26 cellular contexts compared by ENCODE assay signal in genomic region chr4:99540287-99540939, GRCh38. TPM values are rescaled to one million over a fixed set of nuclear protein-coding genes. Genes with fewer than 3 reads are reported as not detected.
"Had no signal": no experiment of that assay in that cellular context is flagged by ENCODE, and none has a peak within 500 bp of the region (broad histone marks: within the 10 kb centered on the region; RNA-seq: fewer than 3 reads in every experiment).

No MANE protein-coding gene starts in this region.

- ATAC-seq: activated CD4-positive, CD25-positive, alpha-beta regulatory T cell treated with anti-CD3 and anti-CD28 coated beads, Interleukin-2, amount 50 U/mL, for 24 hours; activated naive CD8-positive, alpha-beta T cell treated with anti-CD3 and anti-CD28 coated beads, Interleukin-2, amount 50 U/mL, for 24 hours; gastrocnemius medialis; heart right ventricle; mucosa of descending colon; naive thymus-derived CD4-positive, alpha-beta T cell; stimulated activated naive CD8-positive, alpha-beta T cell treated with anti-CD3 and anti-CD28 coated beads, Interleukin-15, Interleukin-2, amounts not matched to agents 100 U/mL and 50 U/mL, for 24 hours had no signal

- H3K27ac Mint-ChIP-seq: activated naive CD8-positive, alpha-beta T cell treated with anti-CD3 and anti-CD28 coated beads, Interleukin-2, amount 50 U/mL, for 24 hours; activated T-helper 1 cell treated with anti-CD3 and anti-CD28 coated beads, Interleukin-12 subunit alpha, Interleukin-12 subunit beta, Interleukin-2, Interleukin-4 antibody, amounts not matched to agents 30 ng/mL and 10 ng/mL and 1 ng/mL, durations not matched to agents 14 hours and 24 hours and 36 hours; naive thymus-derived CD4-positive, alpha-beta T cell had no signal

- H3K4me1 Mint-ChIP-seq: activated naive CD8-positive, alpha-beta T cell treated with anti-CD3 and anti-CD28 coated beads, Interleukin-2, amount 50 U/mL, for 24 hours; naive thymus-derived CD4-positive, alpha-beta T cell had no signal

- H3K27me3 ChIP-seq: breast epithelium, gastrocnemius medialis, heart right ventricle, neutrophil, right atrium auricular region, upper lobe of left lung had no signal

- H3K4me1 ChIP-seq: breast epithelium, gastrocnemius medialis, heart right ventricle, right atrium auricular region, upper lobe of left lung had no signal

- H3K9me3 Mint-ChIP-seq: activated T-helper 1 cell treated with anti-CD3 and anti-CD28 coated beads, Interleukin-12 subunit alpha, Interleukin-12 subunit beta, Interleukin-2, Interleukin-4 antibody, amounts not matched to agents 30 ng/mL and 10 ng/mL and 1 ng/mL, durations not matched to agents 14 hours and 24 hours and 36 hours had no signal

- H3K27ac ChIP-seq: breast epithelium, epithelial cell of prostate, gastrocnemius medialis, heart right ventricle, neutrophil, right atrium auricular region, upper lobe of left lung had no signal

- DNase-seq: activated CD4-positive, alpha-beta T cell treated with anti-CD3 and anti-CD28 coated beads, Interleukin-2, amount 50 U/mL, for 1 hour; activated CD8-positive, alpha-beta memory T cell treated with anti-CD3 and anti-CD28 coated beads for 24 hours; activated naive CD4-positive, alpha-beta T cell; activated naive CD8-positive, alpha-beta T cell treated with anti-CD3 and anti-CD28 coated beads, Interleukin-2, amount 50 U/mL, for 24 hours; aorta; gastrocnemius medialis; heart right ventricle; mucosa of descending colon; naive thymus-derived CD4-positive, alpha-beta T cell; posterior cingulate gyrus; stimulated activated CD4-positive, alpha-beta T cell treated with anti-CD3 and anti-CD28 coated beads, Interleukin-15, amount 100 ng/mL, for 24 hours; stimulated activated CD4-positive, alpha-beta T cell treated with anti-CD3 and anti-CD28 coated beads, Interleukin-4, amount 100 ng/mL, for 1 hour; stimulated activated naive CD8-positive, alpha-beta T cell treated with anti-CD3 and anti-CD28 coated beads, Interleukin-15, Interleukin-2, amounts not matched to agents 100 U/mL and 50 U/mL, for 24 hours; T-helper 1 cell; T1000; upper lobe of left lung had no signal

- H3K4me3 Mint-ChIP-seq: activated naive CD8-positive, alpha-beta T cell treated with anti-CD3 and anti-CD28 coated beads, Interleukin-2, amount 50 U/mL, for 24 hours; activated T-helper 1 cell treated with anti-CD3 and anti-CD28 coated beads, Interleukin-12 subunit alpha, Interleukin-12 subunit beta, Interleukin-2, Interleukin-4 antibody, amounts not matched to agents 30 ng/mL and 10 ng/mL and 1 ng/mL, durations not matched to agents 14 hours and 24 hours and 36 hours; naive thymus-derived CD4-positive, alpha-beta T cell had no signal

- H3K4me3 ChIP-seq: breast epithelium, gastrocnemius medialis, heart right ventricle, mucosa of descending colon, right atrium auricular region, upper lobe of left lung had no signal

- H3K27me3 Mint-ChIP-seq: activated naive CD8-positive, alpha-beta T cell treated with anti-CD3 and anti-CD28 coated beads, Interleukin-2, amount 50 U/mL, for 24 hours had no signal

- H3K9me3 ChIP-seq: breast epithelium, gastrocnemius medialis, mucosa of descending colon, neutrophil, upper lobe of left lung had no signal

- H3K36me3 ChIP-seq: breast epithelium, gastrocnemius medialis, heart right ventricle, neutrophil, right atrium auricular region, upper lobe of left lung had no signal

RNA-seq across cellular contexts. Expression of gene C4orf17, which starts 29.6 kb away (rescaled TPM):
- total RNA-seq: activated T-helper 1 cell treated with anti-CD3 and anti-CD28 coated beads, Interleukin-12 subunit alpha, Interleukin-12 subunit beta, Interleukin-2, Interleukin-4 antibody, amounts not matched to agents 30 ng/mL and 10 ng/mL and 1 ng/mL, durations not matched to agents 14 hours and 24 hours and 36 hours; aorta; breast epithelium; chondrocyte; dermis microvascular lymphatic vessel endothelial cell; gastrocnemius medialis; heart right ventricle; mucosa of descending colon; naive thymus-derived CD4-positive, alpha-beta T cell; right atrium auricular region; skeletal muscle tissue; temporal lobe; upper lobe of left lung had no signal

RNA-seq across cellular contexts. Expression of gene MTTP, which starts 34.2 kb away (rescaled TPM):
- total RNA-seq: activated T-helper 1 cell treated with anti-CD3 and anti-CD28 coated beads, Interleukin-12 subunit alpha, Interleukin-12 subunit beta, Interleukin-2, Interleukin-4 antibody, amounts not matched to agents 30 ng/mL and 10 ng/mL and 1 ng/mL, durations not matched to agents 14 hours and 24 hours and 36 hours; chondrocyte; dermis microvascular lymphatic vessel endothelial cell had no signal
